ENCODE assay signal across 1 cellular context in genomic region chr2:151632993-151633592, GRCh38.
TF ChIP-seq lines count a peak whose summit lies in the region.

No MANE protein-coding gene starts in this region.

TF ChIP-seq in GM12878, 131 proteins besides CTCF, POLR2A, EP300 and RAD21 (continued from another document):
- TF ChIP-seq ZNF687 (IDR thresholded peaks at IDR 0.05) (no peak), RB1 (IDR thresholded peaks at IDR 0.05; ENCODE audit: borderline replicate concordance) (no peak), MXI1 (IDR thresholded peaks at IDR 0.05; ENCODE audit: low read depth, low read length) (no peak), NFXL1 (IDR thresholded peaks at IDR 0.05; ENCODE audit: borderline replicate concordance) (no peak), ZBED1 (IDR thresholded peaks at IDR 0.05; ENCODE audit: borderline replicate concordance) (no peak), BACH1 (IDR thresholded peaks at IDR 0.05; ENCODE audit: borderline replicate concordance) (no peak), JUNB (IDR thresholded peaks at IDR 0.05) (no peak), ZBTB33 (IDR thresholded peaks at IDR 0.05) (no peak)
TF ChIP-seq in GM12878: peak in this region for 0.
